ENCODE assay signal across 2 cellular contexts in genomic region chr1:229509576-229509975, GRCh38.
TF ChIP-seq lines count a peak whose summit lies in the region.

No MANE protein-coding gene starts in this region.

TF ChIP-seq in IMR-90, 13 proteins besides CTCF, POLR2A, EP300 and RAD21:
- no peak for TF ChIP-seq USF2 (IDR thresholded peaks at IDR 0.05; ENCODE audit: low read depth, low read length)
- peak; percentile 69 for TF ChIP-seq BHLHE40 (IDR thresholded peaks at IDR 0.05; ENCODE audit: low read depth, low read length)
- TF ChIP-seq CEBPB (IDR thresholded peaks at IDR 0.05; ENCODE audit: low read depth, low read length): peak; percentile 86
- peak; percentile 62; the same call in 1 of the 2 replicates for TF ChIP-seq FOS (IDR thresholded peaks at IDR 0.05; ENCODE audit: low read depth, low read length)
- TF ChIP-seq CHD1 (IDR thresholded peaks at IDR 0.05; ENCODE audit: low read depth, low read length): no peak

TF ChIP-seq in GM12878, 131 proteins besides CTCF, POLR2A, EP300 and RAD21:
- TF ChIP-seq PAX5 (IDR thresholded peaks at IDR 0.05; ENCODE audit: borderline replicate concordance, low read depth, low read length) (no peak), PKNOX1 (IDR thresholded peaks at IDR 0.05) (no peak), BCL11A (IDR thresholded peaks at IDR 0.05; ENCODE audit: low read depth, low read length) (no peak), MEF2A (IDR thresholded peaks at IDR 0.05; ENCODE audit: insufficient read depth, low read depth, low read length) (no peak), FOS (IDR thresholded peaks at IDR 0.05; ENCODE audit: borderline replicate concordance, extremely low read depth, insufficient read length) (no peak), ATF7 (IDR thresholded peaks at IDR 0.05; ENCODE audit: low read depth) (no peak), RCOR1 (conservative IDR thresholded peaks at IDR 0.05; ENCODE audit: low read depth, low read length) (no peak), BACH1 (IDR thresholded peaks at IDR 0.05; ENCODE audit: borderline replicate concordance) (no peak)
TF ChIP-seq in GM12878: peak in this region for 0.
